ENCODE assay signal across 11 cellular contexts in genomic region chr11:61922539-61922938, GRCh38. TPM values are rescaled to one million over a fixed set of nuclear protein-coding genes. Genes with fewer than 3 reads are reported as not detected.
DNase-seq lines count a peak whose midpoint lies in the region; ATAC-seq and TF ChIP-seq lines count a peak whose summit lies in the region.
"Had no signal": no experiment of that assay in that cellular context is flagged by ENCODE, and none has a peak within 500 bp of the region (broad histone marks: within the 10 kb centered on the region; RNA-seq: fewer than 3 reads in every experiment).

No MANE protein-coding gene starts in this region.

- no peak for TF ChIP-seq CTCF in NB4 (IDR thresholded peaks at IDR 0.05; ENCODE audit: low read depth, low read length)

- peak overlapping the region; percentile 34 for H3K27ac ChIP-seq in duodenal mucosa (ENCODE audit: low read depth, low read length)
- peak overlapping the region; percentile 88 for H3K27ac ChIP-seq in urinary bladder (ENCODE audit: low read depth)

- H3K4me3 ChIP-seq in NB4 (ENCODE audit: low read depth, low read length) (no peak overlapping the region), duodenal mucosa (ENCODE audit: low read depth in 1 of 2, low read length in 2 of 2) (no peak overlapping the region), urinary bladder (ENCODE audit: low read depth, low read length) (no peak overlapping the region)

- H3K36me3 ChIP-seq in duodenal mucosa (ENCODE audit: control insufficient read depth in 1 of 2, insufficient read depth in 2 of 2, low read length in 2 of 2) (no peaks in the 10 kb centered on the region), urinary bladder (ENCODE audit: insufficient read depth) (no peaks in the 10 kb centered on the region)

- no peak overlapping the region for H3K9ac ChIP-seq in duodenal mucosa (ENCODE audit: low read depth in 1 of 2, low read length in 2 of 2)

- 22% methylated on average over 6 of the region's 6 CpGs for WGBS in urinary bladder

- H3K4me1 ChIP-seq in duodenal mucosa (ENCODE audit: control insufficient read depth in 1 of 2, insufficient read depth in 2 of 2, low read length in 2 of 2) (peaks cover 17 to 21% of the 10 kb centered on the region in 2 donors), urinary bladder (ENCODE audit: insufficient read depth) (no peaks in the 10 kb centered on the region)

- ATAC-seq in HG03520 (IDR thresholded peaks at IDR 0.05; ENCODE audit: unreplicated experiment) (no peak), HG02763 (IDR thresholded peaks at IDR 0.05; ENCODE audit: unreplicated experiment) (no peak), HG03432 (IDR thresholded peaks at IDR 0.05; ENCODE audit: unreplicated experiment) (no peak)

- peaks cover 28 to 29% of the 10 kb centered on the region in 2 donors for H3K27me3 ChIP-seq in duodenal mucosa (ENCODE audit: control insufficient read depth in 1 of 2, insufficient read depth in 2 of 2, low read length in 2 of 2)

- no peak for TF ChIP-seq POLR2A in NB4 (IDR thresholded peaks at IDR 0.05; ENCODE audit: extremely low read depth, insufficient read length)

- no peaks in the 10 kb centered on the region for H3K9me3 ChIP-seq in duodenal mucosa (ENCODE audit: control insufficient read depth in 1 of 2, low read length in 2 of 2)

- DNase-seq in NB4 (ENCODE audit: low read depth): peak; percentile 71
- DNase-seq in mesenteric fat pad (ENCODE audit: low spot score): peak; percentile 90
- no peak for DNase-seq in KG1 (lab: John Stamatoyannopoulos, UW)
- DNase-seq: NCI-H2081 treated with DMSO at 0.1 percent for 48 hours; stimulated activated naive B cell treated with anti-CD40 and anti-IgM and Interleukin-4, amounts not matched to agents 10 μg/mL and 1 μg/mL and 100 μg/mL, for 72 hours had no signal

RNA-seq across cellular contexts. Expression of gene RAB3IL1, which starts 5.2 kb away (rescaled TPM):
- total RNA-seq in mesenteric fat pad (36.5 TPM), urinary bladder (13.0 TPM)
- 30.6 TPM for polyA plus RNA-seq in urinary bladder

RNA-seq across cellular contexts. Expression of gene BEST1, which starts 27.6 kb away (rescaled TPM):
- total RNA-seq in mesenteric fat pad (13.2 TPM), urinary bladder (2.0 TPM)
- polyA plus RNA-seq in urinary bladder: 6.7 TPM
- total RNA-seq: activated T-helper 1 cell treated with anti-CD3 and anti-CD28 coated beads, Interleukin-12 subunit alpha, Interleukin-12 subunit beta, Interleukin-2, Interleukin-4 antibody, amounts not matched to agents 30 ng/mL and 10 ng/mL and 1 ng/mL, durations not matched to agents 14 hours and 24 hours and 36 hours had no signal

RNA-seq across cellular contexts. Expression of gene FADS3, which starts 31.2 kb away (rescaled TPM):
- total RNA-seq in mesenteric fat pad (387 TPM), urinary bladder (17.8 TPM)
- 43.5 TPM for polyA plus RNA-seq in urinary bladder

RNA-seq across cellular contexts. Expression of gene FTH1, which starts 44.9 kb away (rescaled TPM):
- total RNA-seq in mesenteric fat pad (7,690 TPM), urinary bladder (523 TPM)
- polyA plus RNA-seq in urinary bladder: 5,662 TPM

Comparison
In these comparisons a context has a peak if more than half of its experiments do, and no peak if none do; other contexts are left out.
1. RNA of gene FADS3, which starts 31.2 kb away (total RNA-seq): 387 TPM in mesenteric fat pad (single experiment); 17.8 TPM in urinary bladder (single experiment); every median in the first group is over 10 times any median in the second.